ENCODE assay signal across 1 cellular context in genomic region chr2:85888745-85889647, GRCh38.
TF ChIP-seq lines count a peak whose summit lies in the region.

Gene ST3GAL5 (minus strand): TSS chr2:85888990. CDS start chr2:85888905, 85 bp downstream.

TF ChIP-seq in HepG2, 621 proteins besides CTCF, POLR2A, EP300 and RAD21 (continued from another document and continues in another):
- TF ChIP-seq, protein P1, sequence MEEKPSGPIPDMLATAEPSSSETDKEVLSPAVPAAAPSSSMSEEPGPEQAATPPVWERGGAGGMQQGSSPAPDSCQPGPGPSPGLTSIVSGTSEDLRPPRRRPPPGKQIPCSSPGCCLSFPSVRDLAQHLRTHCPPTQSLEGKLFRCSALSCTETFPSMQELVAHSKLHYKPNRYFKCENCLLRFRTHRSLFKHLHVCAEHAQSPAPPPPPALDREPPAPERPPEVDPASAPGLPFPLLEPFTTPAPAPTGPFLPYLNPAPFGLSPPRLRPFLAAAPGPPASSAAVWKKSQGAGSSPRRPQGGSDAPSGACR (CRISPR knock-in tag; IDR thresholded peaks at IDR 0.05): no peak; the same call in 1 of the 2 replicates
- TF ChIP-seq ZNF232 (CRISPR knock-in tag; IDR thresholded peaks at IDR 0.05; ENCODE audit: borderline replicate concordance) (0 out of 2 replicates have a peak, but pooled peaks have one; percentile 50), MAF1 (CRISPR knock-in tag; IDR thresholded peaks at IDR 0.05; ENCODE audit: borderline replicate concordance) (no peak), ZBTB42 (CRISPR knock-in tag; IDR thresholded peaks at IDR 0.05) (no peak), ZNF768 (CRISPR knock-in tag; IDR thresholded peaks at IDR 0.05) (peak; percentile 52; the same call in 1 of the 2 replicates), ZNF441 (CRISPR knock-in tag; IDR thresholded peaks at IDR 0.05; ENCODE audit: borderline replicate concordance) (0 out of 2 replicates have a peak, but pooled peaks have one; percentile 47), NAIF1 (CRISPR knock-in tag; IDR thresholded peaks at IDR 0.05; ENCODE audit: borderline replicate concordance) (no peak), SAP130 (CRISPR knock-in tag; IDR thresholded peaks at IDR 0.05; ENCODE audit: low read depth) (peak; percentile 81), KLF15 (CRISPR knock-in tag; IDR thresholded peaks at IDR 0.05; ENCODE audit: borderline replicate concordance) (no peak), ZNF850 (CRISPR knock-in tag; conservative IDR thresholded peaks at IDR 0.05) (0 out of 2 replicates have a peak, but pooled peaks have one; percentile 71), TOPORS (CRISPR knock-in tag; IDR thresholded peaks at IDR 0.05) (no peak), KLF16 (CRISPR knock-in tag; IDR thresholded peaks at IDR 0.05) (peak in 1 of 2 experiments; percentile 66; a peak in 2 of 4 replicates), THAP9 (CRISPR knock-in tag; IDR thresholded peaks at IDR 0.05; ENCODE audit: borderline replicate concordance) (no peak), ZNF713 (CRISPR knock-in tag; IDR thresholded peaks at IDR 0.05) (no peak), FOSL2 (CRISPR knock-in tag; IDR thresholded peaks at IDR 0.05) (0 out of 2 replicates have a peak, but pooled peaks have one; percentile 6), ZNF17 (CRISPR knock-in tag; IDR thresholded peaks at IDR 0.05) (no peak), KLF6 (CRISPR knock-in tag; IDR thresholded peaks at IDR 0.05) (peak; percentile 81; the same call in 1 of the 2 replicates), HDAC1 (CRISPR knock-in tag; IDR thresholded peaks at IDR 0.05) (peak; percentile 78), HCFC1 (IDR thresholded peaks at IDR 0.05; ENCODE audit: low read depth, low read length) (0 out of 2 replicates have a peak, but pooled peaks have one; percentile 6), ZBTB25 (CRISPR knock-in tag; IDR thresholded peaks at IDR 0.05) (no peak), BRD4 (CRISPR knock-in tag; IDR thresholded peaks at IDR 0.05) (no peak; the same call in 1 of the 2 replicates), E2F2 (CRISPR knock-in tag; IDR thresholded peaks at IDR 0.05; ENCODE audit: borderline replicate concordance) (0 out of 2 replicates have a peak, but pooled peaks have one; percentile 62), POGK (CRISPR knock-in tag; conservative IDR thresholded peaks at IDR 0.05) (0 out of 2 replicates have a peak, but pooled peaks have one; percentile 46), ZFP41 (CRISPR knock-in tag; IDR thresholded peaks at IDR 0.05; ENCODE audit: borderline replicate concordance) (no peak), ZNF264 (CRISPR knock-in tag; IDR thresholded peaks at IDR 0.05) (0 out of 2 replicates have a peak, but pooled peaks have one; percentile 36), ZNF782 (CRISPR knock-in tag; IDR thresholded peaks at IDR 0.05; ENCODE audit: borderline replicate concordance) (no peak), ZUFSP (CRISPR knock-in tag; IDR thresholded peaks at IDR 0.05; ENCODE audit: borderline replicate concordance) (no peak), ZNF562 (CRISPR knock-in tag; IDR thresholded peaks at IDR 0.05; ENCODE audit: borderline replicate concordance) (no peak), ZBTB4 (CRISPR knock-in tag; IDR thresholded peaks at IDR 0.05; ENCODE audit: borderline replicate concordance) (no peak), SNRNP70 (IDR thresholded peaks at IDR 0.05; ENCODE audit: low read depth, low read length) (no peak), HMGA1 (CRISPR knock-in tag; conservative IDR thresholded peaks at IDR 0.05) (no peak), CEBPZ (IDR thresholded peaks at IDR 0.05; ENCODE audit: low read length) (no peak)
- TF ChIP-seq, protein P2, sequence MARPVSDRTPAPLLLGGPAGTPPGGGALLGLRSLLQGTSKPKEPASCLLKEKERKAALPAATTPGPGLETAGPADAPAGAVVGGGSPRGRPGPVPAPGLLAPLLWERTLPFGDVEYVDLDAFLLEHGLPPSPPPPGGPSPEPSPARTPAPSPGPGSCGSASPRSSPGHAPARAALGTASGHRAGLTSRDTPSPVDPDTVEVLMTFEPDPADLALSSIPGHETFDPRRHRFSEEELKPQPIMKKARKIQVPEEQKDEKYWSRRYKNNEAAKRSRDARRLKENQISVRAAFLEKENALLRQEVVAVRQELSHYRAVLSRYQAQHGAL (CRISPR knock-in tag; IDR thresholded peaks at IDR 0.05; ENCODE audit: not compliant biosample characterization): no peak
- TF ChIP-seq, protein P3, sequence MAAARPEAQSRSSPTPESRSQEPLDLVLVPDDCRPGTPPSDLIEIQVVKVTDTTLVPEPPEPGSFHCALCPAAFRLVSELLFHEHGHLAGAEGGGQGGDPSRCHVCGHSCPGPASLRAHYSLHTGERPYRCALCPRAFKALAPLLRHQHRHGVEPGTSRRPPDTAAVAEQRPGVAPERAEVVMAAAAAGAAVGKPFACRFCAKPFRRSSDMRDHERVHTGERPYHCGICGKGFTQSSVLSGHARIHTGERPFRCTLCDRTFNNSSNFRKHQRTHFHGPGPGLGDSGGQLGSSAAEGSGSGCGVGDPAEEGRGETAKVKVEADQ (CRISPR knock-in tag; IDR thresholded peaks at IDR 0.05; ENCODE audit: borderline replicate concordance): peak; percentile 33; the same call in 1 of the 2 replicates
- TF ChIP-seq, protein P4, sequence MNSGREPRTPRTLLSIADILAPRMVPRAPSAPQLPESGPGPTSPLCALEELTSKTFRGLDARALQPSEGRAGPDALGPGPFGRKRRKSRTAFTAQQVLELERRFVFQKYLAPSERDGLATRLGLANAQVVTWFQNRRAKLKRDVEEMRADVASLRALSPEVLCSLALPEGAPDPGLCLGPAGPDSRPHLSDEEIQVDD (CRISPR knock-in tag; IDR thresholded peaks at IDR 0.05; ENCODE audit: borderline replicate concordance): no peak
- TF ChIP-seq, protein P5, sequence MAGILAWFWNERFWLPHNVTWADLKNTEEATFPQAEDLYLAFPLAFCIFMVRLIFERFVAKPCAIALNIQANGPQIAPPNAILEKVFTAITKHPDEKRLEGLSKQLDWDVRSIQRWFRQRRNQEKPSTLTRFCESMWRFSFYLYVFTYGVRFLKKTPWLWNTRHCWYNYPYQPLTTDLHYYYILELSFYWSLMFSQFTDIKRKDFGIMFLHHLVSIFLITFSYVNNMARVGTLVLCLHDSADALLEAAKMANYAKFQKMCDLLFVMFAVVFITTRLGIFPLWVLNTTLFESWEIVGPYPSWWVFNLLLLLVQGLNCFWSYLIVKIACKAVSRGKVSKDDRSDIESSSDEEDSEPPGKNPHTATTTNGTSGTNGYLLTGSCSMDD (CRISPR knock-in tag; IDR thresholded peaks at IDR 0.05): no peak
